20 cellular contexts compared by ENCODE assay signal in genomic region chr2:27711804-27712203, GRCh38.
"Had no signal": no experiment of that assay in that cellular context is flagged by ENCODE, and none has a peak within 500 bp of the region (broad histone marks: within the 10 kb centered on the region; RNA-seq: fewer than 3 reads in every experiment).

No MANE protein-coding gene starts in this region.

- FAIRE-seq: astrocyte, bronchial epithelial cell had no signal

- H3K4me3 ChIP-seq: lung, transverse colon had no signal

- H3K36me3 ChIP-seq: transverse colon had no signal

- H3K9me3 ChIP-seq: transverse colon had no signal

- H3K27me3 Mint-ChIP-seq: activated T-helper 17 cell treated with anti-CD3 and anti-CD28 coated beads, Interleukin-2, amount 50 U/mL, for 72 hours had no signal

- DNase-seq: activated CD4-positive, alpha-beta memory T cell treated with anti-CD3 and anti-CD28 coated beads, Interleukin-2, amount 10 ng/mL, durations not matched to agents 7 days and 5 days; activated CD4-positive, alpha-beta T cell treated with anti-CD3 and anti-CD28 coated beads for 48 hours; activated CD4-positive, CD25-positive, alpha-beta regulatory T cell; activated CD8-positive, alpha-beta memory T cell treated with anti-CD3 and anti-CD28 coated beads, Interleukin-2, amount 10 ng/mL, durations not matched to agents 7 days and 5 days; activated naive CD4-positive, alpha-beta T cell treated with Interleukin-2 at 50 U/mL for 16 hours; effector memory CD8-positive, alpha-beta T cell; foreskin fibroblast; left cardiac atrium; retina; stimulated activated naive CD8-positive, alpha-beta T cell treated with anti-CD3 and anti-CD28 coated beads, Interleukin-15, Interleukin-2, amounts not matched to agents 100 U/mL and 50 U/mL, for 24 hours; substantia nigra; T1000; transverse colon had no signal

- H3K36me3 Mint-ChIP-seq: activated CD8-positive, alpha-beta memory T cell treated with anti-CD3 and anti-CD28 coated beads, Interleukin-2, amount 10 ng/mL, durations not matched to agents 7 days and 5 days; mesothelial cell of epicardium had no signal

- H3K4me3 Mint-ChIP-seq: activated CD4-positive, alpha-beta memory T cell treated with anti-CD3 and anti-CD28 coated beads, Interleukin-2, amount 10 ng/mL, durations not matched to agents 7 days and 5 days; activated CD8-positive, alpha-beta memory T cell treated with anti-CD3 and anti-CD28 coated beads, Interleukin-2, amount 10 ng/mL, durations not matched to agents 7 days and 5 days; activated T-helper 17 cell treated with anti-CD3 and anti-CD28 coated beads, Interleukin-2, amount 50 U/mL, for 72 hours; dendritic cell treated with granulocyte-macrophage colony-stimulating factor and Interleukin-4, amounts not matched to agents 40 ng/mL and 50 ng/mL, for 4 days; effector memory CD8-positive, alpha-beta T cell; mesothelial cell of epicardium had no signal

- H3K9me3 Mint-ChIP-seq: activated CD4-positive, alpha-beta memory T cell treated with anti-CD3 and anti-CD28 coated beads, Interleukin-2, amount 10 ng/mL, durations not matched to agents 7 days and 5 days; activated T-helper 17 cell treated with anti-CD3 and anti-CD28 coated beads, Interleukin-2, amount 50 U/mL, for 72 hours; dendritic cell treated with granulocyte-macrophage colony-stimulating factor and Interleukin-4, amounts not matched to agents 40 ng/mL and 50 ng/mL, for 4 days; effector memory CD8-positive, alpha-beta T cell; mesothelial cell of epicardium; neural crest cell had no signal

- H3K27ac Mint-ChIP-seq: activated CD4-positive, alpha-beta memory T cell treated with anti-CD3 and anti-CD28 coated beads, Interleukin-2, amount 10 ng/mL, durations not matched to agents 7 days and 5 days; activated CD8-positive, alpha-beta memory T cell treated with anti-CD3 and anti-CD28 coated beads, Interleukin-2, amount 10 ng/mL, durations not matched to agents 7 days and 5 days; activated T-helper 17 cell treated with anti-CD3 and anti-CD28 coated beads, Interleukin-2, amount 50 U/mL, for 72 hours; dendritic cell treated with granulocyte-macrophage colony-stimulating factor and Interleukin-4, amounts not matched to agents 40 ng/mL and 50 ng/mL, for 4 days; effector memory CD8-positive, alpha-beta T cell; mesothelial cell of epicardium had no signal

- H3K27ac ChIP-seq: transverse colon had no signal

- ATAC-seq: activated CD8-positive, alpha-beta memory T cell treated with anti-CD3 and anti-CD28 coated beads, Interleukin-2, amount 10 ng/mL, durations not matched to agents 7 days and 5 days; effector memory CD8-positive, alpha-beta T cell; left cardiac atrium had no signal
